Comparison of ENCODE assay signal across 8 cellular contexts in the genomic region with DNA sequence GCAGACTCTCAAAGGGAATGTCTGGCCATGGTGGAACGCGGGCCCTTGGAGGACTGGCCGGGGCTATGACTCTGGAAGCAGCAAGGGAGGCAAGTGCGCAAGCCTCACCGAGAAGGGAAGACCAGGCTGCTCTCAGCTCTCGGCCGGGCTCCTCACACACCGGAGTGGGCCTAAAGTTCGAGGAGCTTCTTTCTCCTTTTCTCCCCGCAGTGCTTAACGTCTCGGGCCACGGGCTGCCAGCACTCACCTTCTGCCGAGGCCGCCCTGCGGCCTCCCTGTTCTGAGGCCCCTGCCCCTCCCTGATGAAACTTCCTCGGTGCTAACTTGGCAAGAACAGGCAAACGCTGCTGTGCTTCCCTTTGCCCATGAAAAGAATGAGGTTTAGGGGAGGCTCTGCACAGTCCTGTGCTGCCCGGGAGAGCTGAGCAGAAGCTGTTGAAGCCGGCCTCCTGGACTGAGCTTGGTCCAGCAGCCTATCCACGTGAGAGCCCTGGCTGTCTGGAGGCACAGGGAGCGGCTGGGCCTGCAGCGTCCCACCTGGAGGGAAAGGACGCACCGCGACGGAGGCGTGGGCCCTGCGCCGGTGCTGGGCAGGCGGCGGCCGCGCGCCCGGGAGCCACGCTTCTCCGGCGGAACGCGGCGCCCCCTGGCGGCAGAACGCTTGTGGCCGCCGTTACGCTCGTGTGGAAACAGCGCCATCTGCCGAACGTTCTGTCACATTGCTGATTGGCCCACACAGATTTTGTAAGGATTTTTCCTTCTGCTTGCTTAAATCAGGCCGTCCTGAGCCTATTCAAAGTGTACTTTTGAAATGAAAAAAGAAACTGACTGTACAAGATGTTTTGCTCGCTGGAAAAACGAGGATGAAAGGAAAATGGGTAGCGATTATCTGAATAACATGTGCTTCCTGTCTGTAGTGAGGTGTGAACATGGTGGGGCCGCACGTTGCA.
DNase-seq lines count a peak whose midpoint lies in the region; ATAC-seq and TF ChIP-seq lines count a peak whose summit lies in the region.

No MANE protein-coding gene starts in this region.

- intact Hi-C loops in left lung (cut with DNase I): loop anchor here in 1 of 2 donors (10.0 kb wide), 1 partner anchor 386 kb away; no protein-coding TSS in a partner anchor

- TF ChIP-seq CTCF in AG09309 (IDR thresholded peaks at IDR 0.05; ENCODE audit: control insufficient read depth, insufficient read depth, low read depth, low read length, missing control alignments): peak; percentile 92
- TF ChIP-seq CTCF in choroid plexus epithelial cell (conservative IDR thresholded peaks at IDR 0.05; ENCODE audit: low read depth, low read length): peak; percentile 83
- peak; percentile 98 to 100 for TF ChIP-seq CTCF in left lung (IDR thresholded peaks at IDR 0.05)

- DNase-seq in AG09309 (ENCODE audit: low read depth) (peak; percentile 13), NCI-H2227 (lab: John Stamatoyannopoulos, UW; ENCODE audit: unreplicated experiment) (peak; percentile 82), choroid plexus epithelial cell (ENCODE audit: low read depth) (peak; percentile 82), left lung (peak; percentile 77 to 93)
- peak; percentile 75 to 76 for DNase-seq in activated CD4-positive, alpha-beta T cell treated with anti-CD3 and anti-CD28 coated beads for 4 hours
- DNase-seq in stimulated activated CD4-positive, alpha-beta T cell treated with anti-CD3 and anti-CD28 coated beads, Interleukin-4, amount 100 ng/mL, for 24 hours: peak; percentile 79

- no peaks in the 10 kb centered on the region for H3K36me3 ChIP-seq in left lung

- peaks cover 0 to 9% of the 10 kb centered on the region in 2 donors for H3K4me1 ChIP-seq in left lung

- H3K27me3 ChIP-seq in left lung: peaks cover 0 to 39% of the 10 kb centered on the region in 2 donors

- H3K4me3 ChIP-seq in AG09309 (ENCODE audit: control insufficient read depth, low read depth, low read length) (no peak overlapping the region), choroid plexus epithelial cell (ENCODE audit: low read depth, low read length) (peak overlapping the region; percentile 46), left lung (peak overlapping the region in 1 of 2 donors; percentile 25)

- H3K9me3 ChIP-seq in left lung: no peaks in the 10 kb centered on the region

- ATAC-seq in GM18858 (IDR thresholded peaks at IDR 0.05; ENCODE audit: unreplicated experiment): peak; percentile 87
- peak; percentile 87 for ATAC-seq in HG03066 (IDR thresholded peaks at IDR 0.05; ENCODE audit: low read depth, unreplicated experiment)
- ATAC-seq in left lung: peak; percentile 100

- H3K27ac ChIP-seq in left lung: no peak overlapping the region

Comparison
In these comparisons a context has a peak if more than half of its experiments do, and no peak if none do; other contexts are left out.
1. DNase-seq: peak in every context shown above with its lines; median percentile 85 in left lung; 82 in NCI-H2227; 82 in choroid plexus epithelial cell; 79 in stimulated activated CD4-positive, alpha-beta T cell treated with anti-CD3 and anti-CD28 coated beads, Interleukin-4, amount 100 ng/mL, for 24 hours; 76 in activated CD4-positive, alpha-beta T cell treated with anti-CD3 and anti-CD28 coated beads for 4 hours; 13 in AG09309.